In the genomic region with DNA sequence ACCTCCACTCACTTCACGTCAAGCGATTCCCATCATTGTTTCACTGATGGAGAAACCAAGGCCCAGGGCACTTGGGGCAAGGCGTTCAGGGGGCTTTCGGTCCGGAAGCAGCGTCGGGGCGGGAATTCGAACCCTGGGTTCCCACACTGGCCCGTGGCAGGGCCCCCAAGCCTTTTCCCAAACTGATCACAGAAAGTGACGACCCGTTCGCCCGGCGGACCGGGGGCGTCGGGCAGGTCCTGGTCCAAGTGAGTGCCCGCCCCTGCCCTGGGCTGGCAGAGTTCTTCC, we compare ENCODE assay signal across 8 cellular contexts. TPM values are rescaled to one million over a fixed set of nuclear protein-coding genes. Genes with fewer than 3 reads are reported as not detected.
A peak's percentile ranks its signal among the peaks of the same experiment; 100 is the strongest.
DNase-seq lines count a peak whose midpoint lies in the region; ATAC-seq and TF ChIP-seq lines count a peak whose summit lies in the region.

No MANE protein-coding gene starts in this region.

- TF ChIP-seq EP300 in tibial nerve (IDR thresholded peaks at IDR 0.05) = no peak

- WGBS in heart left ventricle, 4 donors = 0 to 1% (median 1%) methylated on average over 8 to 19 of the region's 19 CpGs
- WGBS in tibial nerve, 2 donors = 0 to 2% methylated on average over 11 to 19 of the region's 19 CpGs

- H3K9me3 ChIP-seq in heart left ventricle (no peaks in the 10 kb centered on the region), tibial nerve (no peaks in the 10 kb centered on the region)

- H3K4me1 ChIP-seq in heart left ventricle (peaks cover 0 to 23% (median 12%) of the 10 kb centered on the region in 12 donors), tibial nerve (peaks cover 0 to 33% (median 15%) of the 10 kb centered on the region in 4 donors)

- DNase-seq in heart left ventricle (no peak), Right ventricle myocardium superior (no peak), tibial nerve (ENCODE audit: low spot score in 2 of 2) (no peak), HuH-7.5 (ENCODE audit: low spot score) (no peak), KG1 (lab: John Stamatoyannopoulos, UW) (no peak)
- no peak for DNase-seq in activated T-helper 1 cell treated with anti-CD3 and anti-CD28 coated beads, Interleukin-12 subunit alpha, Interleukin-12 subunit beta, Interleukin-2, Interleukin-4 antibody, amounts not matched to agents 30 ng/mL and 10 ng/mL and 1 ng/mL, durations not matched to agents 14 hours and 24 hours and 36 hours (ENCODE audit: low spot score)
- DNase-seq in activated CD4-positive, alpha-beta T cell treated with anti-CD3 and anti-CD28 coated beads, Interleukin-2, amount 50 U/mL, for 1 hour = no peak

- H3K27ac Mint-ChIP-seq in activated T-helper 1 cell treated with anti-CD3 and anti-CD28 coated beads, Interleukin-12 subunit alpha, Interleukin-12 subunit beta, Interleukin-2, Interleukin-4 antibody, amounts not matched to agents 30 ng/mL and 10 ng/mL and 1 ng/mL, durations not matched to agents 14 hours and 24 hours and 36 hours = peak overlapping the region; percentile 100

- TF ChIP-seq CTCF in heart left ventricle (IDR thresholded peaks at IDR 0.05) (no peak), tibial nerve (IDR thresholded peaks at IDR 0.05) (no peak)

- H3K27me3 ChIP-seq in heart left ventricle (peaks cover 0 to 4% (median 0%) of the 10 kb centered on the region in 9 donors), layer of hippocampus (ENCODE audit: control insufficient read depth, insufficient read depth, low read length) (no peaks in the 10 kb centered on the region), tibial nerve (peaks cover 0 to 3% of the 10 kb centered on the region in 2 donors)

- TF ChIP-seq POLR2A in heart left ventricle (IDR thresholded peaks at IDR 0.05) = no peak
- no peak for TF ChIP-seq POLR2A in tibial nerve (IDR thresholded peaks at IDR 0.05)

- peaks cover 39% of the 10 kb centered on the region for H3K4me1 Mint-ChIP-seq in activated T-helper 1 cell treated with anti-CD3 and anti-CD28 coated beads, Interleukin-12 subunit alpha, Interleukin-12 subunit beta, Interleukin-2, Interleukin-4 antibody, amounts not matched to agents 30 ng/mL and 10 ng/mL and 1 ng/mL, durations not matched to agents 14 hours and 24 hours and 36 hours (ENCODE audit: low read depth)

- no peaks in the 10 kb centered on the region for H3K9me3 Mint-ChIP-seq in activated T-helper 1 cell treated with anti-CD3 and anti-CD28 coated beads, Interleukin-12 subunit alpha, Interleukin-12 subunit beta, Interleukin-2, Interleukin-4 antibody, amounts not matched to agents 30 ng/mL and 10 ng/mL and 1 ng/mL, durations not matched to agents 14 hours and 24 hours and 36 hours

- ATAC-seq in heart left ventricle (no peak), Right ventricle myocardium superior (ENCODE audit: poor library complexity) (no peak)

- H3K36me3 Mint-ChIP-seq in activated T-helper 1 cell treated with anti-CD3 and anti-CD28 coated beads, Interleukin-12 subunit alpha, Interleukin-12 subunit beta, Interleukin-2, Interleukin-4 antibody, amounts not matched to agents 30 ng/mL and 10 ng/mL and 1 ng/mL, durations not matched to agents 14 hours and 24 hours and 36 hours (ENCODE audit: low read depth) = peaks cover 37% of the 10 kb centered on the region

- H3K4me3 Mint-ChIP-seq in activated T-helper 1 cell treated with anti-CD3 and anti-CD28 coated beads, Interleukin-12 subunit alpha, Interleukin-12 subunit beta, Interleukin-2, Interleukin-4 antibody, amounts not matched to agents 30 ng/mL and 10 ng/mL and 1 ng/mL, durations not matched to agents 14 hours and 24 hours and 36 hours = peak overlapping the region; percentile 97

- intact Hi-C loops in heart left ventricle (cut with DNase I) (loop anchor here in 1 of 10 donors (5.0 kb wide), 1 partner anchor 532 kb away; a partner anchor contains a TSS), Right ventricle myocardium superior (cut with DNase I) (no loop called here)
- intact Hi-C loops in activated T-helper 1 cell treated with anti-CD3 and anti-CD28 coated beads, Interleukin-12 subunit alpha, Interleukin-12 subunit beta, Interleukin-2, Interleukin-4 antibody, amounts not matched to agents 30 ng/mL and 10 ng/mL and 1 ng/mL, durations not matched to agents 14 hours and 24 hours and 36 hours (cut with micrococcal nuclease) = loop anchor here (1.0 to 2.0 kb wide), 6 partner anchors 47 to 1726 kb away; a partner anchor contains a TSS

- H3K27ac ChIP-seq in heart left ventricle (peak overlapping the region; percentile 53 to 100 (median 92)), layer of hippocampus (ENCODE audit: low read depth, low read length) (peak overlapping the region; percentile 100), tibial nerve (peak overlapping the region; percentile 93 to 99 (median 94))

- peak overlapping the region; percentile 66 to 91 (median 82) for H3K4me3 ChIP-seq in heart left ventricle
- peak overlapping the region; percentile 65 to 96 (median 86) for H3K4me3 ChIP-seq in tibial nerve

- H3K36me3 ChIP-seq in heart left ventricle (peaks cover 0 to 23% (median 16%) of the 10 kb centered on the region in 9 donors), tibial nerve (peaks cover 0 to 23% (median 0%) of the 10 kb centered on the region in 3 donors)

- peaks cover 8% of the 10 kb centered on the region for H3K27me3 Mint-ChIP-seq in activated T-helper 1 cell treated with anti-CD3 and anti-CD28 coated beads, Interleukin-12 subunit alpha, Interleukin-12 subunit beta, Interleukin-2, Interleukin-4 antibody, amounts not matched to agents 30 ng/mL and 10 ng/mL and 1 ng/mL, durations not matched to agents 14 hours and 24 hours and 36 hours (ENCODE audit: insufficient read depth)

RNA-seq across cellular contexts. Expression of a gene that starts 0.9 kb away (rescaled TPM):
- total RNA-seq in heart left ventricle (10 to 100 TPM; 11.2 to 33.0 (median 17.5) TPM), Right ventricle myocardium superior (15.9 TPM), tibial nerve (10 to 100 TPM; 30.6 to 38.4 (median 34.0) TPM)
- polyA plus RNA-seq in heart left ventricle = 10 to 100 TPM in 1 of 2 donors, 1 to 10 TPM in 1; 5.6 to 30.2 TPM
- 66.2 and 70.1 TPM in 2 replicates for total RNA-seq in activated T-helper 1 cell treated with anti-CD3 and anti-CD28 coated beads, Interleukin-12 subunit alpha, Interleukin-12 subunit beta, Interleukin-2, Interleukin-4 antibody, amounts not matched to agents 30 ng/mL and 10 ng/mL and 1 ng/mL, durations not matched to agents 14 hours and 24 hours and 36 hours

RNA-seq across cellular contexts. Expression of a gene that starts 9.1 kb away (rescaled TPM):
- total RNA-seq in heart left ventricle (1 to 10 TPM in 1 of 9 donors, under 1 TPM in 3, not detected in 5; 0.52 to 2.0 (median 0.75) TPM), Right ventricle myocardium superior (0.46 TPM), tibial nerve (1 to 10 TPM in 1 of 4 donors, not detected in 3; 4.8 TPM)
- polyA plus RNA-seq in heart left ventricle = under 1 TPM in 1 of 2 donors, not detected in 1; 0.32 TPM
- 5.1 and 5.5 TPM in 2 replicates for total RNA-seq in activated T-helper 1 cell treated with anti-CD3 and anti-CD28 coated beads, Interleukin-12 subunit alpha, Interleukin-12 subunit beta, Interleukin-2, Interleukin-4 antibody, amounts not matched to agents 30 ng/mL and 10 ng/mL and 1 ng/mL, durations not matched to agents 14 hours and 24 hours and 36 hours
